Comparison of ENCODE assay signal across 9 cellular contexts in the genomic region with DNA sequence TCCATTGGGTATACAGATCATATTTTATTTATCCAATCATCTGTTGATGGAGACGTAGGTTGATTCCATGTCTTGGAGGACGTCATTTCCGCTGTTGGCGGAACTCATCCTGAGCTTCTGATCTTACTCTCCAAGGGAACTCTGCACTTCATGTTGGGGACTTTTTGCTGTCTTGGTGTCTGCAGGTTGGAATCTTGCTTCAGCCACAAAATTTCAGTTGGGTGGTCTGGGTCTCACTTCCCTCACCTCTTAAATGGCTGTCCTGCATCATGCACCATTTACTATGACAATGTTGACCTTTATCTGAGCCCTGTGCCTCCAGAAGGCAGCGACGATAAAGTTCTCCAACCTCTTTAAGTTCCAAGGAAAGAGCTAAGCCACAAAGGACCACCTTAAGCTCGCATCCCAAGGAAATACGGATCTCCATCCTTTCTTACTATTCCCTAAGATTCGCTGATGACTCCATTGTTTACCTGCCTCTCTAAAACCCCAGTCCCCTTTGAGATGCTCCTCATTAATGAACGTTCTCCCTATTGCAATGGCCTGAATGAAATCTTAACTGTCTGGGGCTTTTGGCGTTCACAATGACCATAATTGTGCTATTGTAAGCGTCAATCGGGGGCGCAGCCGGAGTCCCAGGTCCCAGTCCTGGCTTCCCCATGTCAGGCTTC. TPM values are rescaled to one million over a fixed set of nuclear protein-coding genes. Genes with fewer than 3 reads are reported as not detected.
DNase-seq lines count a peak whose midpoint lies in the region; ATAC-seq and TF ChIP-seq lines count a peak whose summit lies in the region.
"Had no signal": no experiment of that assay in that cellular context is flagged by ENCODE, and none has a peak within 500 bp of the region (broad histone marks: within the 10 kb centered on the region; RNA-seq: fewer than 3 reads in every experiment).

No MANE protein-coding gene starts in this region.

- TF ChIP-seq POLR2A in uterus (IDR thresholded peaks at IDR 0.05), result no peak

- H3K36me3 ChIP-seq in left ventricle myocardium inferior (no peaks in the 10 kb centered on the region), uterus (no peaks in the 10 kb centered on the region), left lung (no peaks in the 10 kb centered on the region)

- DNase-seq in left ventricle myocardium inferior (no peak), right cardiac atrium (no peak), RWPE1 (ENCODE audit: low spot score) (no peak), islet precursor cell (peak; percentile 25), uterus (no peak), NCI-H1436 (lab: John Stamatoyannopoulos, UW) (no peak), left lung (no peak), sciatic nerve (ENCODE audit: low spot score) (no peak)

- H3K4me1 ChIP-seq in left ventricle myocardium inferior, result peaks cover 11% of the 10 kb centered on the region
- no peaks in the 10 kb centered on the region for H3K4me1 ChIP-seq in right cardiac atrium (ENCODE audit: control insufficient read depth, insufficient read depth, low read length)
- H3K4me1 ChIP-seq in uterus, result peaks cover 0 to 5% of the 10 kb centered on the region in 2 donors
- peaks cover 5 to 9% of the 10 kb centered on the region in 2 donors for H3K4me1 ChIP-seq in left lung

- ATAC-seq in right cardiac atrium, result no peak
- ATAC-seq in left lung, result no peak
- ATAC-seq in sciatic nerve, result no peak

- POLR2A ChIA-PET in RWPE1 (lab: Yijun Ruan, JAX; ENCODE audit: low non-redundant PET), result no interaction called here

- H3K27me3 ChIP-seq in left ventricle myocardium inferior (ENCODE audit: low read depth) (no peaks in the 10 kb centered on the region), right cardiac atrium (ENCODE audit: control insufficient read depth, insufficient read depth) (no peaks in the 10 kb centered on the region), uterus (no peaks in the 10 kb centered on the region), left lung (no peaks in the 10 kb centered on the region)

- intact Hi-C loops in left ventricle myocardium inferior (cut with micrococcal nuclease), result loop anchor here (2.0 kb wide), 1 partner anchor 292 kb away; no protein-coding TSS in a partner anchor
- intact Hi-C loops in right cardiac atrium (cut with DNase I), result loop anchor here in 3 of 4 donors (2.0 to 10.0 kb wide), 3 partner anchors 189 to 352 kb away; a partner anchor contains a TSS
- intact Hi-C loops in uterus (cut with DNase I; ENCODE audit: low total_unique reads), result loop anchor here (5.0 kb wide), 1 partner anchor 294 kb away; no protein-coding TSS in a partner anchor
- intact Hi-C loops in left lung (cut with DNase I), result loop anchor here in 1 of 2 donors (10.0 kb wide), 1 partner anchor 292 kb away; no protein-coding TSS in a partner anchor
- intact Hi-C loops in sciatic nerve (cut with DNase I), result loop anchor here (5.0 kb wide), 1 partner anchor 294 kb away; no protein-coding TSS in a partner anchor

- CTCF ChIA-PET in RWPE1 (lab: Yijun Ruan, JAX), result interaction anchor here (0.5 to 2.8 kb wide), 14 partner anchors 12 to 507 kb away, joined by 3 to 37 read pairs (median 4); no protein-coding TSS in a partner anchor

- H3K27ac ChIP-seq in left ventricle myocardium inferior (replicated peaks), result peak overlapping the region; percentile 7
- no peak overlapping the region for H3K27ac ChIP-seq in right cardiac atrium (ENCODE audit: low read length)
- H3K27ac ChIP-seq in RWPE1, result peak overlapping the region; percentile 37
- H3K27ac ChIP-seq in uterus, result peak overlapping the region; percentile 57 to 73
- H3K27ac ChIP-seq in left lung, result no peak overlapping the region

- H3K9me3 ChIP-seq in left ventricle myocardium inferior (replicated peaks), result no peaks in the 10 kb centered on the region
- no peaks in the 10 kb centered on the region for H3K9me3 ChIP-seq in right cardiac atrium (ENCODE audit: control insufficient read depth, low read length)
- no peaks in the 10 kb centered on the region for H3K9me3 ChIP-seq in uterus
- no peaks in the 10 kb centered on the region for H3K9me3 ChIP-seq in left lung

- H3K4me3 ChIP-seq in left ventricle myocardium inferior, result peak overlapping the region; percentile 65
- no peak overlapping the region for H3K4me3 ChIP-seq in right cardiac atrium (ENCODE audit: low read length)
- H3K4me3 ChIP-seq in uterus, result peak overlapping the region; percentile 26 to 39
- H3K4me3 ChIP-seq in left lung, result peak overlapping the region in 1 of 2 donors; percentile 29

- no peak for TF ChIP-seq CTCF in left ventricle myocardium inferior (IDR thresholded peaks at IDR 0.05; ENCODE audit: borderline replicate concordance)
- TF ChIP-seq CTCF in RWPE1 (conservative IDR thresholded peaks at IDR 0.05; ENCODE audit: low read depth), result no peak
- no peak for TF ChIP-seq CTCF in uterus (IDR thresholded peaks at IDR 0.05)
- TF ChIP-seq CTCF in left lung (IDR thresholded peaks at IDR 0.05), result no peak

- WGBS in right cardiac atrium, result 50% methylated on average over 15 of the region's 15 CpGs

RNA-seq across cellular contexts. Expression of a gene that starts 23.1 kb away (rescaled TPM):
- total RNA-seq in left ventricle myocardium inferior, result not detected
- not detected for total RNA-seq in right cardiac atrium
- not detected for polyA plus RNA-seq in right cardiac atrium
- total RNA-seq in uterus, result not detected
- total RNA-seq in left lung, result not detected
- not detected for total RNA-seq in sciatic nerve
- total RNA-seq: CD4-positive, alpha-beta memory T cell had no signal
- polyA plus RNA-seq: CD4-positive, alpha-beta memory T cell had no signal

RNA-seq across cellular contexts. Expression of a gene that starts 37.6 kb away (rescaled TPM):
- total RNA-seq in left ventricle myocardium inferior (0.22 TPM), right cardiac atrium (under 1 TPM; 0.17 to 0.28 (median 0.20) TPM), uterus (1 to 10 TPM in 1 of 4 donors, under 1 TPM in 2, not detected in 1; 0.35 to 1.7 (median 0.77) TPM), left lung (under 1 TPM; 0.12 to 0.34 TPM), sciatic nerve (1.3 TPM)
- polyA plus RNA-seq in right cardiac atrium, result 0.11 TPM

Comparison
In these comparisons a context has a peak if more than half of its experiments do, and no peak if none do; other contexts are left out.
1. H3K27ac ChIP-seq: peak in left ventricle myocardium inferior (single experiment), RWPE1 (single experiment) and uterus (2 of 2); none in right cardiac atrium (single experiment) and left lung (0 of 2).